Comparison of ENCODE assay signal across 1 cellular context in genomic region chr14:23645504-23645811, GRCh38.
TF ChIP-seq lines count a peak whose summit lies in the region.

No MANE protein-coding gene starts in this region.

TF ChIP-seq in HepG2, 621 proteins besides CTCF, POLR2A, EP300 and RAD21 (continued from another document):
- TF ChIP-seq ZBTB49 (CRISPR knock-in tag; IDR thresholded peaks at IDR 0.05; ENCODE audit: borderline replicate concordance) (peak; percentile 42; the same call in 1 of the 2 replicates), ZNF784 (CRISPR knock-in tag; IDR thresholded peaks at IDR 0.05; ENCODE audit: borderline replicate concordance) (peak; percentile 22; the same call in 1 of the 2 replicates), HOXA7 (CRISPR knock-in tag; IDR thresholded peaks at IDR 0.05) (no peak), THAP8 (CRISPR knock-in tag; IDR thresholded peaks at IDR 0.05; ENCODE audit: borderline replicate concordance) (0 out of 2 replicates have a peak, but pooled peaks have one; percentile 20), ZNF788 (CRISPR knock-in tag; IDR thresholded peaks at IDR 0.05; ENCODE audit: borderline replicate concordance) (no peak), AGO2 (optimal IDR thresholded peaks at IDR 0.05; ENCODE audit: low read depth, low read length) (peak; percentile 97), U2AF1 (optimal IDR thresholded peaks at IDR 0.05; ENCODE audit: low read depth, low read length) (peak; percentile 2), KLF15 (CRISPR knock-in tag; IDR thresholded peaks at IDR 0.05; ENCODE audit: borderline replicate concordance) (no peak)
- TF ChIP-seq, protein P1, sequence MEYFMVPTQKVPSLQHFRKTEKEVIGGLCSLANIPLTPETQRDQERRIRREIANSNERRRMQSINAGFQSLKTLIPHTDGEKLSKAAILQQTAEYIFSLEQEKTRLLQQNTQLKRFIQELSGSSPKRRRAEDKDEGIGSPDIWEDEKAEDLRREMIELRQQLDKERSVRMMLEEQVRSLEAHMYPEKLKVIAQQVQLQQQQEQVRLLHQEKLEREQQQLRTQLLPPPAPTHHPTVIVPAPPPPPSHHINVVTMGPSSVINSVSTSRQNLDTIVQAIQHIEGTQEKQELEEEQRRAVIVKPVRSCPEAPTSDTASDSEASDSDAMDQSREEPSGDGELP (IDR thresholded peaks at IDR 0.05; ENCODE audit: borderline replicate concordance, low read depth): no peak
- TF ChIP-seq, protein P2, sequence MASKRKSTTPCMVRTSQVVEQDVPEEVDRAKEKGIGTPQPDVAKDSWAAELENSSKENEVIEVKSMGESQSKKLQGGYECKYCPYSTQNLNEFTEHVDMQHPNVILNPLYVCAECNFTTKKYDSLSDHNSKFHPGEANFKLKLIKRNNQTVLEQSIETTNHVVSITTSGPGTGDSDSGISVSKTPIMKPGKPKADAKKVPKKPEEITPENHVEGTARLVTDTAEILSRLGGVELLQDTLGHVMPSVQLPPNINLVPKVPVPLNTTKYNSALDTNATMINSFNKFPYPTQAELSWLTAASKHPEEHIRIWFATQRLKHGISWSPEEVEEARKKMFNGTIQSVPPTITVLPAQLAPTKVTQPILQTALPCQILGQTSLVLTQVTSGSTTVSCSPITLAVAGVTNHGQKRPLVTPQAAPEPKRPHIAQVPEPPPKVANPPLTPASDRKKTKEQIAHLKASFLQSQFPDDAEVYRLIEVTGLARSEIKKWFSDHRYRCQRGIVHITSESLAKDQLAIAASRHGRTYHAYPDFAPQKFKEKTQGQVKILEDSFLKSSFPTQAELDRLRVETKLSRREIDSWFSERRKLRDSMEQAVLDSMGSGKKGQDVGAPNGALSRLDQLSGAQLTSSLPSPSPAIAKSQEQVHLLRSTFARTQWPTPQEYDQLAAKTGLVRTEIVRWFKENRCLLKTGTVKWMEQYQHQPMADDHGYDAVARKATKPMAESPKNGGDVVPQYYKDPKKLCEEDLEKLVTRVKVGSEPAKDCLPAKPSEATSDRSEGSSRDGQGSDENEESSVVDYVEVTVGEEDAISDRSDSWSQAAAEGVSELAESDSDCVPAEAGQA (IDR thresholded peaks at IDR 0.05; ENCODE audit: low read depth): no peak
- TF ChIP-seq, protein P2 (CRISPR knock-in tag; IDR thresholded peaks at IDR 0.05; ENCODE audit: borderline replicate concordance): no peak
